In the genomic region with DNA sequence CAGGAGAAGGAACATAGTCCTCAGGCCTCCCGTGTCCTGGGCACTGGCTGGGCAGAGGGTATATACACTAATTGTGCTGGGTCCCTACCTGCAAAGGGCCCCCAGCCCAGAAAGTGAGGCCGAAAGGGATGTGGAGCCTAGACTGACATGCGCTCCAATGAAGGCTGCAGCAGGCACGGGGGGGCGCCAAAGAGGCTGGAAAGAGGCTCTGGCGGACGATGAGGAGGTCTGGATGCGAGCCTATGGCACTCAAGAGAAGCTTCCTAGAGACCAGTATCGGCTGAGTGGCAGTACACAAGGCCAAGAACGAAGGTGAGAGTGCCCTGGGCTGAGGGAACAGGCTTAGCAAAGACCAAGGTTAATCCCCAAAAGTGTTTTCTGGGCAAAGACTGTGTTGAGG, we compare ENCODE assay signal across 11 cellular contexts. TPM values are rescaled to one million over a fixed set of nuclear protein-coding genes. Genes with fewer than 3 reads are reported as not detected.
DNase-seq lines count a peak whose midpoint lies in the region; ATAC-seq and TF ChIP-seq lines count a peak whose summit lies in the region.
"Had no signal": no experiment of that assay in that cellular context is flagged by ENCODE, and none has a peak within 500 bp of the region (broad histone marks: within the 10 kb centered on the region; RNA-seq: fewer than 3 reads in every experiment).

No MANE protein-coding gene starts in this region.

- intact Hi-C loops in left colon (cut with DNase I, micrococcal nuclease), result no loop called here

- TF ChIP-seq CTCF in WTC11 (IDR thresholded peaks at IDR 0.05), result no peak

- no peaks in the 10 kb centered on the region for H3K9me3 ChIP-seq in GM23248 (ENCODE audit: low read depth)

- H3K27ac Mint-ChIP-seq in WTC11, result no peak overlapping the region
- H3K27ac Mint-ChIP-seq: activated naive CD4-positive, alpha-beta T cell treated with anti-CD3 and anti-CD28 coated beads, Interleukin-2, amount 50 U/mL, for 24 hours had no signal

- no peaks in the 10 kb centered on the region for H4K20me1 ChIP-seq in GM23248 (ENCODE audit: insufficient read depth)

- no peaks in the 10 kb centered on the region for H3K27me3 ChIP-seq in GM23248 (replicated peaks; ENCODE audit: insufficient read depth)

- H3K4me3 Mint-ChIP-seq in WTC11, result no peak overlapping the region
- H3K4me3 Mint-ChIP-seq: activated naive CD4-positive, alpha-beta T cell treated with anti-CD3 and anti-CD28 coated beads, Interleukin-2, amount 50 U/mL, for 24 hours; immature natural killer cell had no signal

- DNase-seq in DMS53 (lab: John Stamatoyannopoulos, UW) (peak; percentile 18), DMS53 treated with DMSO at 0.1 percent for 48 hours (lab: John Stamatoyannopoulos, UW; ENCODE audit: unreplicated experiment) (no peak), GM23248 (peak; percentile 31), WTC11 (ENCODE audit: low spot score) (peak; percentile 80), left colon (peak in 1 of 2 donors; percentile 54), hippocampal formation (lab: John Stamatoyannopoulos, UW) (no peak), COLO829 (ENCODE audit: low spot score) (no peak)
- DNase-seq: immature natural killer cell, KBM-7 had no signal

- H3K9me3 Mint-ChIP-seq in WTC11, result no peaks in the 10 kb centered on the region
- H3K9me3 Mint-ChIP-seq: activated naive CD4-positive, alpha-beta T cell treated with anti-CD3 and anti-CD28 coated beads, Interleukin-2, amount 50 U/mL, for 24 hours; immature natural killer cell had no signal

- H3K27ac ChIP-seq in GM23248, result no peak overlapping the region

- peaks cover 16% of the 10 kb centered on the region for H3K36me3 Mint-ChIP-seq in WTC11

- POLR2A ChIA-PET in WTC11 (lab: Charles Lee), result no interaction called here

- no peak overlapping the region for H3K9ac ChIP-seq in GM23248

- H3K4me3 ChIP-seq in GM23248, result no peak overlapping the region

- H3K27me3 Mint-ChIP-seq in WTC11 (ENCODE audit: low read depth), result no peaks in the 10 kb centered on the region
- H3K27me3 Mint-ChIP-seq: activated naive CD4-positive, alpha-beta T cell treated with anti-CD3 and anti-CD28 coated beads, Interleukin-2, amount 50 U/mL, for 24 hours had no signal

- no peak overlapping the region for H3K4me2 ChIP-seq in GM23248 (ENCODE audit: unreplicated experiment)

- H3K4me1 ChIP-seq in GM23248 (ENCODE audit: insufficient read depth), result peaks cover 9% of the 10 kb centered on the region

- H3F3A ChIP-seq in GM23248 (ENCODE audit: insufficient read depth), result peaks cover 14% of the 10 kb centered on the region; the same call in 1 of the 2 replicates

- 0 out of 2 replicates have a peak, but pooled peaks cover 7% of the 10 kb centered on the region for H3K79me2 ChIP-seq in GM23248 (ENCODE audit: insufficient read depth)

- in situ Hi-C loops in GM23248 (cut with MboI), result no loop called here

- H2AFZ ChIP-seq in GM23248, result no peak overlapping the region

- H3K4me1 Mint-ChIP-seq in WTC11, result no peaks in the 10 kb centered on the region

- WGBS in GM23248 (ENCODE audit: low coverage in 1 of 2, low lambda C conversion rate in 2 of 2, missing lambda C conversion rate in 2 of 2), 2 experiments, result 60 to 61% methylated on average over 10 of the region's 10 CpGs

- CTCF ChIA-PET in WTC11 (lab: Charles Lee), result interaction anchor here (0.6 to 1.3 kb wide), 20 partner anchors 9 to 716 kb away, joined by 3 to 16 read pairs (median 4); partner anchors contain the start of genes NUP62, VRK3 and ZNF473

- H3K9me2 ChIP-seq in GM23248 (ENCODE audit: insufficient read depth), result no peaks in the 10 kb centered on the region

- H3K36me3 ChIP-seq in GM23248 (ENCODE audit: low read depth), result peaks cover 12% of the 10 kb centered on the region

- ATAC-seq in WTC11 (peak; percentile 95), left colon (peak; percentile 58), HG03354 (IDR thresholded peaks at IDR 0.05; ENCODE audit: poor library complexity, severe bottlenecking, unreplicated experiment) (no peak)

TF ChIP-seq in WTC11, 78 proteins besides CTCF, POLR2A, EP300 and RAD21:
- TF ChIP-seq ATF6 (CRISPR knock-in tag; IDR thresholded peaks at IDR 0.05), result no peak
- 0 out of 2 replicates have a peak, but pooled peaks have one; percentile 34 for TF ChIP-seq TCF7 (CRISPR knock-in tag; IDR thresholded peaks at IDR 0.05; ENCODE audit: low read depth)
- TF ChIP-seq KAT7 (CRISPR knock-in tag; IDR thresholded peaks at IDR 0.05; ENCODE audit: borderline replicate concordance), result no peak

RNA-seq across cellular contexts. Expression of gene VRK3, which starts 16.6 kb away (rescaled TPM):
- 25.4 and 45.6 TPM in 2 replicates for total RNA-seq in GM23248 (2014; rRNA removed; shearing (Covaris generic))
- polyA plus RNA-seq in GM23248 (2016; fragmentation: Nextera tagmentation; extraction: Ambion mirVana), result 30.8 and 32.2 TPM in 2 replicates
- total RNA-seq in WTC11 (2021) (33.4 to 39.2 TPM (median 39.1 TPM) in 3 replicates), left colon (10 to 100 TPM; 48.2 to 55.3 TPM)

RNA-seq across cellular contexts. Expression of gene ZNF473, which starts 17.3 kb away (rescaled TPM):
- total RNA-seq in GM23248 (2014; rRNA removed; shearing (Covaris generic)), result 6.6 and 12.5 TPM in 2 replicates
- 4.5 and 5.0 TPM in 2 replicates for polyA plus RNA-seq in GM23248 (2016; fragmentation: Nextera tagmentation; extraction: Ambion mirVana)
- total RNA-seq in WTC11 (2021), result 7.9 to 10.0 TPM (median 8.5 TPM) in 3 replicates
- total RNA-seq in left colon, result 1 to 10 TPM; 4.9 to 5.9 TPM

RNA-seq across cellular contexts. Expression of gene SIGLEC11, which starts 47.6 kb away (rescaled TPM):
- total RNA-seq in GM23248 (2014; rRNA removed; shearing (Covaris generic)), result not detected in 2 replicates
- polyA plus RNA-seq in GM23248 (2016; fragmentation: Nextera tagmentation; extraction: Ambion mirVana), result not detected in 2 replicates
- total RNA-seq in WTC11 (2021), result not detected in 3 replicates
- total RNA-seq in left colon, result under 1 TPM; 0.40 to 0.75 TPM
- polyA plus RNA-seq: immature natural killer cell had no signal

Comparison
In these comparisons a context has a peak if more than half of its experiments do, and no peak if none do; other contexts are left out.
1. DNase-seq: peak in DMS53 (single experiment), GM23248 (single experiment) and WTC11 (single experiment); none in DMS53 treated with DMSO at 0.1 percent for 48 hours (single experiment), hippocampal formation (0 of 2) and COLO829 (single experiment).